10 cellular contexts compared by ENCODE assay signal in genomic region chr20:32476684-32477593, GRCh38.
A peak's percentile ranks its signal among the peaks of the same experiment; 100 is the strongest.
DNase-seq lines count a peak whose midpoint lies in the region; ATAC-seq, FAIRE-seq and TF ChIP-seq lines count a peak whose summit lies in the region.
"Had no signal": no experiment of that assay in that cellular context is flagged by ENCODE, and none has a peak within 500 bp of the region (broad histone marks: within the 10 kb centered on the region; RNA-seq: fewer than 3 reads in every experiment).

No MANE protein-coding gene starts in this region.

- H3K56ac ChIP-seq in H9 (ENCODE audit: insufficient read length, low read depth, low read length), result no peak overlapping the region

- no peaks in the 10 kb centered on the region for H3K9me3 ChIP-seq in H9 (ENCODE audit: control insufficient read depth, low read depth, low read length)
- no peaks in the 10 kb centered on the region for H3K9me3 ChIP-seq in HepG2 (ENCODE audit: low read length)
- no peaks in the 10 kb centered on the region for H3K9me3 ChIP-seq in smooth muscle cell (replicated peaks; ENCODE audit: low read depth)

- POLR2A ChIA-PET in HepG2 (lab: Yijun Ruan, JAX), result interaction anchor here (0.6 to 7.0 kb wide), 4 partner anchors 8 to 47 kb away, joined by 3 to 81 read pairs (median 3); no protein-coding TSS in a partner anchor

- TF ChIP-seq POLR2A in HepG2 (IDR thresholded peaks at IDR 0.05; ENCODE audit: insufficient read depth in 1 of 2, low read depth in 2 of 2, low read length in 2 of 2), result 0 out of 4 replicates have a peak, but pooled peaks of 1 of the 2 experiments have one; percentile 13

- no peak for TF ChIP-seq CTCF in H9 (conservative IDR thresholded peaks at IDR 0.05)
- TF ChIP-seq CTCF in HepG2 (CRISPR knock-in tag; IDR thresholded peaks at IDR 0.05), result no peak
- no peak for TF ChIP-seq CTCF in smooth muscle cell (IDR thresholded peaks at IDR 0.05; ENCODE audit: borderline replicate concordance, insufficient read depth, poor library complexity, severe bottlenecking)

- H3K36me3 ChIP-seq in HepG2 (replicated peaks in 1 of 2; ENCODE audit: control insufficient read depth in 1 of 2, insufficient read depth in 2 of 2, low read length in 2 of 2) (peaks cover 4 to 16% of the 10 kb centered on the region in 2 experiments; a peak in 3 of 5 replicates), smooth muscle cell (ENCODE audit: low read depth) (no peaks in the 10 kb centered on the region)

- no peak overlapping the region for H3K14ac ChIP-seq in H9 (ENCODE audit: insufficient read depth, low read length)

- H3K79me2 ChIP-seq in H9 (ENCODE audit: insufficient read depth, low read length) (peaks cover 31% of the 10 kb centered on the region; the same call in 1 of the 2 replicates), HepG2 (ENCODE audit: insufficient read depth, low read length) (peaks cover 96% of the 10 kb centered on the region), smooth muscle cell (ENCODE audit: low read depth) (peaks cover 93% of the 10 kb centered on the region)

- no peak overlapping the region for H3K23ac ChIP-seq in H9 (ENCODE audit: insufficient read length, low read depth, low read length)

- H3K23me2 ChIP-seq in H9 (ENCODE audit: insufficient read length, low read depth, low read length, poor library complexity, severe bottlenecking), result no peaks in the 10 kb centered on the region

- no peaks in the 10 kb centered on the region for H3K9me3 Mint-ChIP-seq in H9
- H3K9me3 Mint-ChIP-seq in activated naive CD8-positive, alpha-beta T cell treated with anti-CD3 and anti-CD28 coated beads for 36 hours, result no peaks in the 10 kb centered on the region

- CTCF ChIA-PET in HepG2 (lab: Yijun Ruan, JAX; ENCODE audit: low intra/inter-chr PET ratio, low total read pairs), result no interaction called here

- no peak overlapping the region for H3K4ac ChIP-seq in H9 (ENCODE audit: low read depth, low read length)

- no peak overlapping the region for H3K18ac ChIP-seq in H9 (ENCODE audit: insufficient read length, low read depth, low read length)

- no peak overlapping the region for H4K8ac ChIP-seq in H9 (replicated peaks; ENCODE audit: insufficient read length, low read depth, low read length)

- WGBS in H9 (ENCODE audit: extremely low coverage, insufficient read length, low lambda C conversion rate), result no CpG with 5 or more reads among the region's 22 CpGs
- WGBS in HepG2 (ENCODE audit: low lambda C conversion rate), result 63% methylated on average over 22 of the region's 22 CpGs
- WGBS in smooth muscle cell (ENCODE audit: low lambda C conversion rate), result 85% methylated on average over 22 of the region's 22 CpGs

- in situ Hi-C loops in HepG2 (cut with HindIII; ENCODE audit: extremely low pct_ligation_motif_present, low pct_unique_long_range_greater_than_20kb), result no loop called here

- no peak overlapping the region for H2BK20ac ChIP-seq in H9 (ENCODE audit: low read depth, low read length, poor library complexity, severe bottlenecking)

- no peak for TF ChIP-seq RAD21 in HepG2 (CRISPR knock-in tag; IDR thresholded peaks at IDR 0.05)

- H3K4me2 ChIP-seq in H9 (ENCODE audit: insufficient read depth, insufficient read length, low read length) (no peak overlapping the region), HepG2 (ENCODE audit: low read depth, low read length) (peak overlapping the region; percentile 95), smooth muscle cell (peak overlapping the region; percentile 89)

- DNase-seq in H9 (no peak), HepG2 (ENCODE audit: low spot score) (no peak), smooth muscle cell (lab: John Stamatoyannopoulos, UW; ENCODE audit: unreplicated experiment) (no peak), CD1c-positive myeloid dendritic cell (ENCODE audit: extremely low spot score) (no peak), GOT3 (lab: John Stamatoyannopoulos, UW) (no peak)
- no peak for DNase-seq in activated naive CD8-positive, alpha-beta T cell treated with anti-CD3 and anti-CD28 coated beads for 36 hours
- DNase-seq: activated CD4-positive, alpha-beta T cell treated with anti-CD3 and anti-CD28 coated beads, Interleukin-2, amount 50 U/mL, for 48 hours; GF-D8 had no signal

- H3K4me3 Mint-ChIP-seq in H9, result peak overlapping the region in 1 of 2 experiments; percentile 70; a peak in 2 of 5 replicates
- peak overlapping the region; percentile 8 for H3K4me3 Mint-ChIP-seq in activated naive CD8-positive, alpha-beta T cell treated with anti-CD3 and anti-CD28 coated beads for 36 hours

- no peak overlapping the region for H3T11ph ChIP-seq in H9 (ENCODE audit: low read length)

- no peak for ATAC-seq in HepG2
- no peak for ATAC-seq in HG03378 (IDR thresholded peaks at IDR 0.05; ENCODE audit: unreplicated experiment)
- ATAC-seq in GM21360 (IDR thresholded peaks at IDR 0.05; ENCODE audit: unreplicated experiment), result no peak

- H3K27ac ChIP-seq in H9 (ENCODE audit: insufficient read length, low read depth, low read length) (no peak overlapping the region), HepG2 (ENCODE audit: extremely low read length, insufficient read depth, low read length) (peak overlapping the region; percentile 85), smooth muscle cell (ENCODE audit: low read depth) (peak overlapping the region; percentile 98)

- H2BK120ac ChIP-seq in H9 (ENCODE audit: low read depth, low read length, poor library complexity, severe bottlenecking), result no peak overlapping the region

- intact Hi-C loops in HepG2 (cut with micrococcal nuclease; ENCODE audit: unreplicated experiment), result no loop called here

- BruUV-seq in HepG2 (replicated peaks; lab: Mats Ljungman, UMichigan), result no TSS peak

- H2AFZ ChIP-seq in H9 (ENCODE audit: low read length), result no peak overlapping the region
- no peak overlapping the region for H2AFZ ChIP-seq in HepG2 (ENCODE audit: low read length)
- H2AFZ ChIP-seq in smooth muscle cell (ENCODE audit: low read depth), result no peak overlapping the region

- H3K9ac ChIP-seq in H9 (ENCODE audit: extremely low read depth, insufficient read length, low read length) (no peak overlapping the region), HepG2 (ENCODE audit: insufficient read depth, low read depth, low read length) (no peak overlapping the region; the same call in 1 of the 2 replicates), smooth muscle cell (ENCODE audit: low read depth) (no peak overlapping the region)

- no peak for TF ChIP-seq EP300 in HepG2 (IDR thresholded peaks at IDR 0.05; ENCODE audit: low read depth in 2 of 2, low read length in 2 of 2)
- no peak for TF ChIP-seq EP300 in HepG2 (CRISPR knock-in tag; IDR thresholded peaks at IDR 0.05; ENCODE audit: borderline replicate concordance)

- peaks cover 62 to 66% of the 10 kb centered on the region in 2 experiments for H3K4me1 Mint-ChIP-seq in H9
- peaks cover 40% of the 10 kb centered on the region for H3K4me1 Mint-ChIP-seq in activated naive CD8-positive, alpha-beta T cell treated with anti-CD3 and anti-CD28 coated beads for 36 hours

- H3F3A ChIP-seq in smooth muscle cell (ENCODE audit: low read depth), result peaks cover 30% of the 10 kb centered on the region

- H2BK12ac ChIP-seq in H9 (ENCODE audit: insufficient read length, low read depth, low read length), result no peak overlapping the region

- H3K27ac Mint-ChIP-seq in H9, result peak overlapping the region in 2 of 3 experiments; percentile 55 to 62; a peak in 3 of 7 replicates
- peak overlapping the region; percentile 72 for H3K27ac Mint-ChIP-seq in activated naive CD8-positive, alpha-beta T cell treated with anti-CD3 and anti-CD28 coated beads for 36 hours

- no peak overlapping the region for H2BK15ac ChIP-seq in H9 (ENCODE audit: low read depth, low read length)

- H3K27me3 ChIP-seq in H9 (ENCODE audit: insufficient read depth, low read length) (no peaks in the 10 kb centered on the region), HepG2 (ENCODE audit: control insufficient read depth in 1 of 2, insufficient read depth in 2 of 2, low read length in 2 of 2) (no peaks in the 10 kb centered on the region), smooth muscle cell (ENCODE audit: low read depth) (no peaks in the 10 kb centered on the region)

- peaks cover 4 to 11% (median 7%) of the 10 kb centered on the region in 3 experiments; a peak in 5 of 7 replicates for H3K36me3 Mint-ChIP-seq in H9 (ENCODE audit: insufficient read depth in 1 of 3, low read depth in 3 of 3)
- H3K36me3 Mint-ChIP-seq in activated naive CD8-positive, alpha-beta T cell treated with anti-CD3 and anti-CD28 coated beads for 36 hours, result no peaks in the 10 kb centered on the region

- no peaks in the 10 kb centered on the region for H4K20me1 ChIP-seq in H9 (ENCODE audit: control insufficient read depth, insufficient read depth, insufficient read length)
- peaks cover 61% of the 10 kb centered on the region for H4K20me1 ChIP-seq in HepG2 (ENCODE audit: insufficient read depth, low read length)
- peaks cover 88% of the 10 kb centered on the region for H4K20me1 ChIP-seq in smooth muscle cell (ENCODE audit: low read depth)

- H3K27me3 Mint-ChIP-seq in H9 (ENCODE audit: low read depth), result no peaks in the 10 kb centered on the region; the same call in none of the 2 replicates
- no peaks in the 10 kb centered on the region for H3K27me3 Mint-ChIP-seq in activated naive CD8-positive, alpha-beta T cell treated with anti-CD3 and anti-CD28 coated beads for 36 hours

- H4K5ac ChIP-seq in H9 (ENCODE audit: insufficient read length, low read depth, low read length), result no peak overlapping the region

- H3K4me1 ChIP-seq in H9 (ENCODE audit: insufficient read depth, low read length) (peaks cover 8% of the 10 kb centered on the region; the same call in 1 of the 2 replicates), HepG2 (ENCODE audit: insufficient read depth, low read length) (peaks cover 100% of the 10 kb centered on the region), smooth muscle cell (ENCODE audit: low read depth) (peaks cover 57% of the 10 kb centered on the region)

- H3K4me3 ChIP-seq in HepG2 (replicated peaks in 1 of 3; ENCODE audit: insufficient read depth in 1 of 3, low read depth in 2 of 3, low read length in 3 of 3) (no peak overlapping the region), smooth muscle cell (no peak overlapping the region)

- no peak overlapping the region for H4K91ac ChIP-seq in H9 (ENCODE audit: insufficient read length, low read depth, low read length)

- no peak for FAIRE-seq in HepG2 (lab: Jason Lieb, UNC)

- no peak overlapping the region for H2AK5ac ChIP-seq in H9 (ENCODE audit: insufficient read length, low read length)

- peaks cover 2% of the 10 kb centered on the region for H3K79me1 ChIP-seq in H9 (ENCODE audit: insufficient read depth, low read depth, low read length, poor library complexity, severe bottlenecking)

- H2BK5ac ChIP-seq in H9 (ENCODE audit: insufficient read length, low read length), result no peak overlapping the region
